ENCODE assay signal across 2 cellular contexts in genomic region chr11:119307219-119307618, GRCh38.
TF ChIP-seq lines count a peak whose summit lies in the region.

No MANE protein-coding gene starts in this region.

TF ChIP-seq in IMR-90, 13 proteins besides CTCF, POLR2A, EP300 and RAD21:
- TF ChIP-seq MXI1 (IDR thresholded peaks at IDR 0.05; ENCODE audit: borderline replicate concordance, low read depth, low read length) (no peak), NFE2L2 (IDR thresholded peaks at IDR 0.05; ENCODE audit: low read depth, low read length) (no peak), MAFK (IDR thresholded peaks at IDR 0.05; ENCODE audit: low read depth, low read length) (no peak), BHLHE40 (IDR thresholded peaks at IDR 0.05; ENCODE audit: low read depth, low read length) (no peak), CHD1 (IDR thresholded peaks at IDR 0.05; ENCODE audit: low read depth, low read length) (no peak), MAZ (IDR thresholded peaks at IDR 0.05; ENCODE audit: borderline replicate concordance, low read depth, low read length) (no peak), RFX5 (IDR thresholded peaks at IDR 0.05; ENCODE audit: low read depth, low read length) (no peak), USF2 (IDR thresholded peaks at IDR 0.05; ENCODE audit: low read depth, low read length) (no peak), SMC3 (IDR thresholded peaks at IDR 0.05; ENCODE audit: low read depth, low read length) (no peak), CEBPB (IDR thresholded peaks at IDR 0.05; ENCODE audit: low read depth, low read length) (no peak), ELK1 (IDR thresholded peaks at IDR 0.05; ENCODE audit: borderline replicate concordance, low read depth, low read length) (no peak), RCOR1 (IDR thresholded peaks at IDR 0.05; ENCODE audit: insufficient replicate concordance, low read length) (no peak), FOS (IDR thresholded peaks at IDR 0.05; ENCODE audit: low read depth, low read length) (no peak)

TF ChIP-seq in K562, 482 proteins besides CTCF, POLR2A, EP300 and RAD21:
- TF ChIP-seq CHD2 (IDR thresholded peaks at IDR 0.05; ENCODE audit: low read depth, low read length) (no peak), TSHZ1 (CRISPR knock-in tag; IDR thresholded peaks at IDR 0.05) (no peak), ZNF512 (tag; IDR thresholded peaks at IDR 0.05) (no peak), SUPT5H (IDR thresholded peaks at IDR 0.05) (0 out of 2 replicates have a peak, but pooled peaks have one; percentile 20), PRDM10 (IDR thresholded peaks at IDR 0.05; ENCODE audit: partially characterized antibody) (peak; percentile 50), ZFP36 (IDR thresholded peaks at IDR 0.05; ENCODE audit: low read depth, low read length, partially characterized antibody) (no peak), HCFC1 (IDR thresholded peaks at IDR 0.05; ENCODE audit: low read depth, low read length) (no peak), CHAMP1 (IDR thresholded peaks at IDR 0.05) (no peak), ZNF318 (IDR thresholded peaks at IDR 0.05; ENCODE audit: borderline replicate concordance in 1 of 2, low read depth in 1 of 2) (no peak)
